ENCODE assay signal across 1 cellular context in the genomic region with DNA sequence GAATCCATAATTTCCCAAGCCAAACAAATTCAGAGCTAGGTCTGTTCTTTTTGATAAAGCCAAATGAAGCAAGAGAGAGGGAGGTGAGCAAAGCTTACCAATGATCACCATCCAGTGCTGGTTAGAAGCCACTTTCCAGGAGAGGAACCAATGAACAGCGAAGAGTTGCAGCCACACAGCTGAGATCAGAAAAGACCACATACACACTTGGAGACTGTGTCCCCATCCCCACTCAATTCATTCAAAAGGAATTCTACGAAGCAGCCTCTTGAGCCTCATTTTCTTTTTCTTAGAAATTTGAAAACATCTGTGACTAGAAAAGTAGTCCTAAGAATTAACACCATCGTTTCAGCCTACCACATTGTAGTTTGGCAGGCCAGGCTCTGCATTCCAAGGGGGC.
TF ChIP-seq lines count a peak whose summit lies in the region.

No MANE protein-coding gene starts in this region.

TF ChIP-seq in neural cell, 6 proteins besides CTCF, POLR2A, EP300 and RAD21:
- TF ChIP-seq TAF1 (IDR thresholded peaks at IDR 0.05; ENCODE audit: low read depth): no peak
- no peak for TF ChIP-seq EZH2 (IDR thresholded peaks at IDR 0.05; ENCODE audit: borderline replicate concordance, insufficient read depth, low read length, poor library complexity, severe bottlenecking)
- no peak for TF ChIP-seq SMC3 (conservative IDR thresholded peaks at IDR 0.05; ENCODE audit: poor library complexity)
- no peak for TF ChIP-seq POLR2AphosphoS5 (IDR thresholded peaks at IDR 0.05)
- TF ChIP-seq, protein P1, sequence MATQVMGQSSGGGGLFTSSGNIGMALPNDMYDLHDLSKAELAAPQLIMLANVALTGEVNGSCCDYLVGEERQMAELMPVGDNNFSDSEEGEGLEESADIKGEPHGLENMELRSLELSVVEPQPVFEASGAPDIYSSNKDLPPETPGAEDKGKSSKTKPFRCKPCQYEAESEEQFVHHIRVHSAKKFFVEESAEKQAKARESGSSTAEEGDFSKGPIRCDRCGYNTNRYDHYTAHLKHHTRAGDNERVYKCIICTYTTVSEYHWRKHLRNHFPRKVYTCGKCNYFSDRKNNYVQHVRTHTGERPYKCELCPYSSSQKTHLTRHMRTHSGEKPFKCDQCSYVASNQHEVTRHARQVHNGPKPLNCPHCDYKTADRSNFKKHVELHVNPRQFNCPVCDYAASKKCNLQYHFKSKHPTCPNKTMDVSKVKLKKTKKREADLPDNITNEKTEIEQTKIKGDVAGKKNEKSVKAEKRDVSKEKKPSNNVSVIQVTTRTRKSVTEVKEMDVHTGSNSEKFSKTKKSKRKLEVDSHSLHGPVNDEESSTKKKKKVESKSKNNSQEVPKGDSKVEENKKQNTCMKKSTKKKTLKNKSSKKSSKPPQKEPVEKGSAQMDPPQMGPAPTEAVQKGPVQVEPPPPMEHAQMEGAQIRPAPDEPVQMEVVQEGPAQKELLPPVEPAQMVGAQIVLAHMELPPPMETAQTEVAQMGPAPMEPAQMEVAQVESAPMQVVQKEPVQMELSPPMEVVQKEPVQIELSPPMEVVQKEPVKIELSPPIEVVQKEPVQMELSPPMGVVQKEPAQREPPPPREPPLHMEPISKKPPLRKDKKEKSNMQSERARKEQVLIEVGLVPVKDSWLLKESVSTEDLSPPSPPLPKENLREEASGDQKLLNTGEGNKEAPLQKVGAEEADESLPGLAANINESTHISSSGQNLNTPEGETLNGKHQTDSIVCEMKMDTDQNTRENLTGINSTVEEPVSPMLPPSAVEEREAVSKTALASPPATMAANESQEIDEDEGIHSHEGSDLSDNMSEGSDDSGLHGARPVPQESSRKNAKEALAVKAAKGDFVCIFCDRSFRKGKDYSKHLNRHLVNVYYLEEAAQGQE (IDR thresholded peaks at IDR 0.05; ENCODE audit: borderline replicate concordance): no peak
- TF ChIP-seq MXI1 (conservative IDR thresholded peaks at IDR 0.05; ENCODE audit: poor library complexity, severe bottlenecking): no peak
